27 cellular contexts compared by ENCODE assay signal in genomic region chr22:25071720-25072119, GRCh38.
DNase-seq lines count a peak whose midpoint lies in the region; ATAC-seq and TF ChIP-seq lines count a peak whose summit lies in the region.
"Had no signal": no experiment of that assay in that cellular context is flagged by ENCODE, and none has a peak within 500 bp of the region (broad histone marks: within the 10 kb centered on the region; RNA-seq: fewer than 3 reads in every experiment).

No MANE protein-coding gene starts in this region.

- DNase-seq in T-helper 2 cell treated with Interferon-gamma antibody and Interleukin-4, amounts not matched to agents 5 μg/mL and 100 μg/mL, for 36 hours (ENCODE audit: low spot score): no peak
- DNase-seq in T-helper 2 cell (no peak), natural killer cell (no peak), retina (no peak), brain microvascular endothelial cell (no peak), tibial nerve (ENCODE audit: low spot score in 2 of 2) (no peak)
- no peak for DNase-seq in CD8-positive, alpha-beta memory T cell
- no peak for DNase-seq in activated naive CD8-positive, alpha-beta T cell treated with anti-CD3 and anti-CD28 coated beads, Interleukin-2, amount 50 U/mL, for 24 hours
- DNase-seq: 8988T; cerebellar nuclear complex; effector CD8-positive, alpha-beta T cell; foreskin melanocyte; GF-D8; H7; hippocampal formation; IMR-90; mucosa of descending colon; NCI-H1092 treated with DMSO at 0.1 percent for 48 hours; NCI-H2029 treated with DMSO at 0.1 percent for 48 hours; NCI-H446 treated with DMSO at 0.1 percent for 48 hours; OCI-M1; SHP77 treated with DMSO at 0.1 percent for 48 hours; testis had no signal

- CTCF ChIA-PET in CD8-positive, alpha-beta memory T cell (lab: Charles Lee): interaction anchor here (1.8 to 2.0 kb wide), 2 partner anchors 11 to 23 kb away, joined by 5 to 9 read pairs; no protein-coding TSS in a partner anchor

- peaks cover 2% of the 10 kb centered on the region for H3K36me3 Mint-ChIP-seq in T-helper 2 cell treated with Interferon-gamma antibody and Interleukin-4, amounts not matched to agents 5 μg/mL and 100 μg/mL, for 36 hours (ENCODE audit: low read depth)
- peaks cover 0 to 8% (median 0%) of the 10 kb centered on the region in 3 donors for H3K36me3 Mint-ChIP-seq in CD8-positive, alpha-beta memory T cell
- H3K36me3 Mint-ChIP-seq in activated naive CD8-positive, alpha-beta T cell treated with anti-CD3 and anti-CD28 coated beads, Interleukin-2, amount 50 U/mL, for 24 hours (ENCODE audit: low read depth): no peaks in the 10 kb centered on the region
- H3K36me3 Mint-ChIP-seq in natural killer cell: no peaks in the 10 kb centered on the region

- intact Hi-C loops in natural killer cell (cut with micrococcal nuclease): no loop called here

- H3K27ac ChIP-seq in CD8-positive, alpha-beta memory T cell (ENCODE audit: low read depth, low read length): no peak overlapping the region
- no peak overlapping the region for H3K27ac ChIP-seq in brain microvascular endothelial cell
- H3K27ac ChIP-seq in tibial nerve: peak overlapping the region in 1 of 4 donors; percentile 79
- H3K27ac ChIP-seq: HL-60, neutrophil had no signal

- H3K4me1 ChIP-seq in CD8-positive, alpha-beta memory T cell (ENCODE audit: insufficient read depth, low read length): peaks cover 76% of the 10 kb centered on the region
- peaks cover 0 to 44% (median 5%) of the 10 kb centered on the region in 4 donors for H3K4me1 ChIP-seq in tibial nerve
- H3K4me1 ChIP-seq: testis had no signal

- H3K27me3 Mint-ChIP-seq in T-helper 2 cell treated with Interferon-gamma antibody and Interleukin-4, amounts not matched to agents 5 μg/mL and 100 μg/mL, for 36 hours (ENCODE audit: low read depth): no peaks in the 10 kb centered on the region
- H3K27me3 Mint-ChIP-seq in CD8-positive, alpha-beta memory T cell: no peaks in the 10 kb centered on the region
- peaks cover 2% of the 10 kb centered on the region for H3K27me3 Mint-ChIP-seq in activated naive CD8-positive, alpha-beta T cell treated with anti-CD3 and anti-CD28 coated beads, Interleukin-2, amount 50 U/mL, for 24 hours
- H3K27me3 Mint-ChIP-seq in natural killer cell (ENCODE audit: low read depth in 2 of 2): no peaks in the 10 kb centered on the region

- in situ Hi-C loops in brain microvascular endothelial cell (cut with HindIII; ENCODE audit: low pct_ligation_motif_present, low sequenced_read_pairs): no loop called here

- no peaks in the 10 kb centered on the region for H3K27me3 ChIP-seq in CD8-positive, alpha-beta memory T cell (ENCODE audit: insufficient read depth, low read length, poor library complexity, severe bottlenecking)
- H3K27me3 ChIP-seq in brain microvascular endothelial cell (replicated peaks) (peaks cover 2% of the 10 kb centered on the region), tibial nerve (no peaks in the 10 kb centered on the region)
- H3K27me3 ChIP-seq: testis had no signal

- H3K36me3 ChIP-seq in CD8-positive, alpha-beta memory T cell (ENCODE audit: insufficient read depth, low read length): no peaks in the 10 kb centered on the region
- H3K36me3 ChIP-seq in brain microvascular endothelial cell (replicated peaks) (no peaks in the 10 kb centered on the region), tibial nerve (peaks cover 0 to 4% (median 0%) of the 10 kb centered on the region in 3 donors)
- H3K36me3 ChIP-seq: neutrophil, prostate gland had no signal

- no peaks in the 10 kb centered on the region for H3K9me3 ChIP-seq in CD8-positive, alpha-beta memory T cell (ENCODE audit: low read length)
- H3K9me3 ChIP-seq in tibial nerve: no peaks in the 10 kb centered on the region
- H3K9me3 ChIP-seq: mucosa of descending colon, neutrophil, prostate gland, testis had no signal

- TF ChIP-seq CTCF in natural killer cell (IDR thresholded peaks at IDR 0.05) (no peak), brain microvascular endothelial cell (IDR thresholded peaks at IDR 0.05; ENCODE audit: low read depth, low read length, missing control alignments) (no peak), tibial nerve (IDR thresholded peaks at IDR 0.05) (no peak)

- peaks cover 76% of the 10 kb centered on the region for H3K4me1 Mint-ChIP-seq in T-helper 2 cell treated with Interferon-gamma antibody and Interleukin-4, amounts not matched to agents 5 μg/mL and 100 μg/mL, for 36 hours (ENCODE audit: low read depth)
- H3K4me1 Mint-ChIP-seq in CD8-positive, alpha-beta memory T cell: peaks cover 88 to 96% (median 96%) of the 10 kb centered on the region in 3 donors
- H3K4me1 Mint-ChIP-seq in activated naive CD8-positive, alpha-beta T cell treated with anti-CD3 and anti-CD28 coated beads, Interleukin-2, amount 50 U/mL, for 24 hours: peaks cover 92% of the 10 kb centered on the region
- H3K4me1 Mint-ChIP-seq in natural killer cell: peaks cover 74 to 97% of the 10 kb centered on the region in 2 donors

- H3K4me3 Mint-ChIP-seq in T-helper 2 cell treated with Interferon-gamma antibody and Interleukin-4, amounts not matched to agents 5 μg/mL and 100 μg/mL, for 36 hours: peak overlapping the region; percentile 83
- H3K4me3 Mint-ChIP-seq in CD8-positive, alpha-beta memory T cell: peak overlapping the region; percentile 81 to 98 (median 92)
- H3K4me3 Mint-ChIP-seq in activated naive CD8-positive, alpha-beta T cell treated with anti-CD3 and anti-CD28 coated beads, Interleukin-2, amount 50 U/mL, for 24 hours: peak overlapping the region; percentile 80
- peak overlapping the region; percentile 92 for H3K4me3 Mint-ChIP-seq in natural killer cell

- TF ChIP-seq EP300 in tibial nerve (IDR thresholded peaks at IDR 0.05): no peak

- POLR2A ChIA-PET in CD8-positive, alpha-beta memory T cell (lab: Charles Lee): interaction anchor here (0.7 kb wide), 1 partner anchor 220 kb away, joined by 5 read pairs; no protein-coding TSS in a partner anchor

- no peak for TF ChIP-seq POLR2A in tibial nerve (IDR thresholded peaks at IDR 0.05)

- no peak for ATAC-seq in activated naive CD8-positive, alpha-beta T cell treated with anti-CD3 and anti-CD28 coated beads, Interleukin-2, amount 50 U/mL, for 24 hours
- ATAC-seq in natural killer cell: no peak
- ATAC-seq: esophagus mucosa, mucosa of descending colon had no signal

- peak overlapping the region; percentile 22 for H3K27ac Mint-ChIP-seq in T-helper 2 cell treated with Interferon-gamma antibody and Interleukin-4, amounts not matched to agents 5 μg/mL and 100 μg/mL, for 36 hours
- peak overlapping the region; percentile 15 to 100 (median 98) for H3K27ac Mint-ChIP-seq in CD8-positive, alpha-beta memory T cell
- H3K27ac Mint-ChIP-seq in activated naive CD8-positive, alpha-beta T cell treated with anti-CD3 and anti-CD28 coated beads, Interleukin-2, amount 50 U/mL, for 24 hours: no peak overlapping the region
- peak overlapping the region; percentile 92 for H3K27ac Mint-ChIP-seq in natural killer cell

- no peaks in the 10 kb centered on the region for H3K9me3 Mint-ChIP-seq in T-helper 2 cell treated with Interferon-gamma antibody and Interleukin-4, amounts not matched to agents 5 μg/mL and 100 μg/mL, for 36 hours
- peaks cover 0 to 4% (median 0%) of the 10 kb centered on the region in 5 donors for H3K9me3 Mint-ChIP-seq in CD8-positive, alpha-beta memory T cell
- no peaks in the 10 kb centered on the region for H3K9me3 Mint-ChIP-seq in activated naive CD8-positive, alpha-beta T cell treated with anti-CD3 and anti-CD28 coated beads, Interleukin-2, amount 50 U/mL, for 24 hours
- H3K9me3 Mint-ChIP-seq in natural killer cell: no peaks in the 10 kb centered on the region

- H3K4me3 ChIP-seq in CD8-positive, alpha-beta memory T cell (ENCODE audit: low read length): no peak overlapping the region
- H3K4me3 ChIP-seq in brain microvascular endothelial cell (ENCODE audit: low read depth, low read length) (no peak overlapping the region), tibial nerve (no peak overlapping the region)
- H3K4me3 ChIP-seq: mucosa of descending colon, prostate gland, testis had no signal

- 85 to 91% methylated on average over 6 of the region's 6 CpGs for WGBS in tibial nerve, 2 donors
